ENCODE assay signal across 2 cellular contexts in the genomic region with DNA sequence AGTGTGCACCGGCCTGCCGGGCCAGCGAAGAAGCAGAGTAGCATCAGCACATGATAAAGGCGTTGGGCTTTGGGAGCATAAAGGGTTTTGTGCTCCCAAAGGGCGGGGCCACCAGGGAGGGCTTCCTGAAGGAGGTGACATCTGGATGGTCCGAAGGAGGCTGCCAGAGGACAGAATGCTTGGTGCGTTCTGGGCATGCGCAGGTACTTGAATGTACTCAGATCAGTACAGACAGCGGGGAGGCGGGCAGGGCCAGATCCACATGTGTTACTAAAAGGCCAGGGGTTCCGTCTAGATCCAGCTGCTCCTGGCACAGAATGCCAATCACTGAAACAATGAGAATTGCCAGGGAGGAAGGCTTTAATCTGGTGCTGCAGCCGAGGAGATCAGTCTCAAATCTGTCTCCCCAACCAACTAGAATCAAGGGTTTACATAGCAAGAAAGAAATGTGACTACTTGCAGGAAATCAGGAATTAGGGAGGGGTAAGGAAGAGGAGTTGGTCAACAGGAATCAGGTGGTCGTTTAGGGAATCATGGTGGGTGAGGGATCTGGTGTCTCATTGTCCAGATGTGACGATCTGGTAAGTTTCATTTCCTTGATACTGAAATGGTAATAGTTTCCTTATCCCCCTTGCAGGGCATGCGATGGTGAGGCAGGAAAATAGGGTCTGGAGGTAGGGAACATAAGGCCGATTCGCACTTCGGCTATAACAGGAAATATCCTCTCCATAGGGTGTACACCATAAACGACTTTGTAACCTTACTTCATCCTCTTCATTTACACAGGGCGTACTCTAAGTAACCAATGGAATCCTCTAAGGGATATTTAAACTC.
TF ChIP-seq lines count a peak whose summit lies in the region.

Gene LRRC34 (minus strand): TSS at position 61 of the 834 bp plus-strand sequence. CDS start 356 bp downstream, outside the sequence.
Gene LRRIQ4 (plus strand): TSS at position 27 of the 834 bp plus-strand sequence. CDS start 9,052 bp downstream, outside the sequence.

TF ChIP-seq in HEK293T, 16 proteins besides CTCF, POLR2A, EP300 and RAD21:
- no peak for TF ChIP-seq FOXA1 (IDR thresholded peaks at IDR 0.05)
- TF ChIP-seq FOXK2 (IDR thresholded peaks at IDR 0.05): no peak
- no peak for TF ChIP-seq HDGF (IDR thresholded peaks at IDR 0.05; ENCODE audit: borderline replicate concordance)

TF ChIP-seq in K562, 482 proteins besides CTCF, POLR2A, EP300 and RAD21:
- peak; percentile 54 for TF ChIP-seq ZFP36 (IDR thresholded peaks at IDR 0.05; ENCODE audit: low read depth, low read length, partially characterized antibody)
- TF ChIP-seq RBFOX2 (IDR thresholded peaks at IDR 0.05; ENCODE audit: low read depth, low read length): no peak
